8 cellular contexts compared by ENCODE assay signal in genomic region chr1:206770531-206771352, GRCh38. TPM values are rescaled to one million over a fixed set of nuclear protein-coding genes. Genes with fewer than 3 reads are reported as not detected.
DNase-seq lines count a peak whose midpoint lies in the region; ATAC-seq and TF ChIP-seq lines count a peak whose summit lies in the region.

Gene IL19 (plus strand): TSS chr1:206770773. CDS start chr1:206836663, 65,890 bp downstream.

- peaks cover 7% of the 10 kb centered on the region for H3K4me1 Mint-ChIP-seq in chondrocyte (ENCODE audit: low read depth)

- H3K9me3 Mint-ChIP-seq in chondrocyte (ENCODE audit: low read depth), result no peaks in the 10 kb centered on the region

- no peak within 1 kb of the TSS for H3K27ac ChIP-seq in RWPE2 (ENCODE audit: poor library complexity, severe bottlenecking)
- peak within 1 kb of the TSS in 1 of 4 donors; percentile 49 for H3K27ac ChIP-seq in gastroesophageal sphincter
- peak within 1 kb of the TSS; percentile 18 to 51 (median 33) for H3K27ac ChIP-seq in transverse colon

- H3K36me3 Mint-ChIP-seq in chondrocyte (ENCODE audit: low read depth), result no peaks in the 10 kb centered on the region

- no peak within 1 kb of the TSS for H3K27ac Mint-ChIP-seq in chondrocyte (ENCODE audit: unreplicated experiment)

- ATAC-seq in RWPE2 (ENCODE audit: low read depth) (peak; percentile 62), gastroesophageal sphincter (peak; percentile 17), HG02938 (IDR thresholded peaks at IDR 0.05; ENCODE audit: unreplicated experiment) (no peak)

- in situ Hi-C loops in transverse colon (cut with MboI; ENCODE audit: low pct_ligation_motif_present in 1 of 4, low pct_unique_long_range_greater_than_20kb in 1 of 4, low sequenced_read_pairs in 3 of 4), result no loop called here

- no peak for TF ChIP-seq EP300 in gastroesophageal sphincter (IDR thresholded peaks at IDR 0.05)
- TF ChIP-seq EP300 in transverse colon (IDR thresholded peaks at IDR 0.05; ENCODE audit: low read depth), result no peak

- H3K9me3 ChIP-seq in RWPE2 (ENCODE audit: severe bottlenecking) (no peaks in the 10 kb centered on the region), gastroesophageal sphincter (no peaks in the 10 kb centered on the region), transverse colon (no peaks in the 10 kb centered on the region)

- H3K4me3 Mint-ChIP-seq in chondrocyte (ENCODE audit: unreplicated experiment), result no peak within 1 kb of the TSS

- H3K4me1 ChIP-seq in RWPE2 (ENCODE audit: insufficient read depth, poor library complexity, severe bottlenecking) (no peaks in the 10 kb centered on the region), gastroesophageal sphincter (no peaks in the 10 kb centered on the region), transverse colon (peaks cover 0 to 8% (median 0%) of the 10 kb centered on the region in 4 donors)

- DNase-seq in stimulated activated CD4-positive, alpha-beta T cell treated with anti-CD3 and anti-CD28 coated beads, Interleukin-4, amount 100 ng/mL, for 1 hour, result peak; percentile 24
- DNase-seq in stimulated activated CD4-positive, alpha-beta T cell treated with anti-CD3 and anti-CD28 coated beads, Interleukin-1b, Interleukin-23, amount 100 ng/mL, for 48 hours, result no peak
- DNase-seq in RWPE2 (ENCODE audit: low spot score) (no peak), transverse colon (peak; percentile 18), posterior cingulate gyrus (no peak), chondrocyte (ENCODE audit: low spot score) (no peak)

- 56 to 68% methylated on average over 6 to 9 of the region's 10 CpGs for WGBS in gastroesophageal sphincter (ENCODE audit: low coverage in 1 of 2), 2 donors
- 17 to 55% methylated on average over 1 to 10 of the region's 10 CpGs for WGBS in transverse colon (ENCODE audit: low coverage in 1 of 2), 2 donors

- H3K4me3 ChIP-seq in RWPE2 (ENCODE audit: severe bottlenecking) (no peak within 1 kb of the TSS), gastroesophageal sphincter (peak within 1 kb of the TSS in 1 of 2 donors; percentile 29), transverse colon (no peak within 1 kb of the TSS)

- TF ChIP-seq POLR2A in gastroesophageal sphincter (IDR thresholded peaks at IDR 0.05) (peak; percentile 22 to 36), transverse colon (IDR thresholded peaks at IDR 0.05) (no peak)

- peaks cover 33% of the 10 kb centered on the region for H3K27me3 Mint-ChIP-seq in chondrocyte (ENCODE audit: low read depth)

- intact Hi-C loops in transverse colon (cut with DNase I; ENCODE audit: low total_unique reads), result no loop called here
- intact Hi-C loops in posterior cingulate gyrus (cut with DNase I), result no loop called here

- no peaks in the 10 kb centered on the region for H3K36me3 ChIP-seq in RWPE2 (ENCODE audit: low read depth)
- no peaks in the 10 kb centered on the region for H3K36me3 ChIP-seq in gastroesophageal sphincter
- no peaks in the 10 kb centered on the region for H3K36me3 ChIP-seq in transverse colon

- H3K27me3 ChIP-seq in RWPE2 (ENCODE audit: insufficient read depth, poor library complexity, severe bottlenecking) (no peaks in the 10 kb centered on the region), gastroesophageal sphincter (peaks cover 21% of the 10 kb centered on the region), transverse colon (peaks cover 7% of the 10 kb centered on the region)

- TF ChIP-seq CTCF in RWPE2 (IDR thresholded peaks at IDR 0.05; ENCODE audit: poor library complexity, severe bottlenecking) (no peak), gastroesophageal sphincter (IDR thresholded peaks at IDR 0.05) (no peak), transverse colon (IDR thresholded peaks at IDR 0.05) (no peak), chondrocyte (IDR thresholded peaks at IDR 0.05) (no peak)

RNA-seq across cellular contexts. Expression of gene IL19, which starts in this region (rescaled TPM):
- total RNA-seq in gastroesophageal sphincter (under 1 TPM in 1 of 4 donors, not detected in 3; 0.27 TPM), transverse colon (not detected), chondrocyte (not detected in 3 replicates)

Comparison
In these comparisons a context has a peak if more than half of its experiments do, and no peak if none do; other contexts are left out.
1. Peak in ATAC-seq in gastroesophageal sphincter; RNA of the gene not detected or under 1 TPM.
2. Peak in DNase-seq and H3K27ac ChIP-seq in transverse colon; RNA of the gene not detected or under 1 TPM.